ENCODE assay signal across 8 cellular contexts in the genomic region with DNA sequence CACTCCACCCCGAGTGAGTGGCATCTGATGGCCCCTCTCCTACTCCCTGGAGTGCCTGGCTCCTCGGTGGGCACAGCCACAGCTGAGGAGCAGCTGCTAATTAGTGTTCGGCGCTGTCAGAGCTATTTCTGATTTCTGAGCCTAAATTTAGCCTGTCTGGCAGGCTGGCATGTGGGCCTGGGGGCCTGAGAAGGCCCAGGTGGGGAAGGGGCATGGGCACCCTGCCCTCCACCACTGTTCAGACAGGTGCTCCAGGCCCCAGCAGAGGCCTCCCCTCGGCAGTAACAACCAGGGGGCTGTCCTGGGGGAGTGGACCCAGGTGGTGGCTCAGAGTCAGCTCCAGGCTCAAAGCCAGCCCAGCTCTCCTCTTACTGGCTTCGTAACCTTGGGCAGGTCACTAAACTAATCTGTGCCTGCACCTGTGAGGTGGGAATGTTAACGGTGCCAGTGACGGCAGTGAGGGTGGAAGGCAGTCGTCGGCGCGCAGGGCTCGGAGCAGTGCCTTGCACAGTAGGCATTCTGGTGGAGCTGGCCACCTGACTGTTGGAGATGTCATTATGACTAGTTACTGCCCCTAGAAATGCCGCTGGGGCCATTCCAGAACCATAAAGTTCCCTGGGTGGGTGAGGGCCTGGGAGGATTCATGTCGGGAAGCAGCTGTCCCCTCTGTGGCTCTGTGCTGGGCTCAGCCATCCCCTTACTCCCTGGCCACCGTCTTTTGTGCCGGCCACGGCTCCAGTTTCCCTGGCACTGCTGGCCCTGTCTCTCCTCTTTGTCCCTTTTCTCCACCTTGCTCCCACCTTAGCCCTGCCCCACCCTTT. TPM values are rescaled to one million over a fixed set of nuclear protein-coding genes. Genes with fewer than 3 reads are reported as not detected.
A peak's percentile ranks its signal among the peaks of the same experiment; 100 is the strongest.
DNase-seq lines count a peak whose midpoint lies in the region; ATAC-seq and TF ChIP-seq lines count a peak whose summit lies in the region.

No MANE protein-coding gene starts in this region.

- peaks cover 0 to 53% (median 39%) of the 10 kb centered on the region in 3 donors for H3K4me1 ChIP-seq in gastroesophageal sphincter

- WGBS in gastroesophageal sphincter (ENCODE audit: low coverage in 1 of 2), 2 donors = 75 to 90% methylated on average over 6 to 7 of the region's 18 CpGs

- peaks cover 18% of the 10 kb centered on the region for H3K27me3 ChIP-seq in gastroesophageal sphincter

- H3K9me3 Mint-ChIP-seq in T-helper 2 cell treated with Interferon-gamma antibody and Interleukin-4, amounts not matched to agents 5 μg/mL and 100 μg/mL, for 36 hours = no peaks in the 10 kb centered on the region
- H3K9me3 Mint-ChIP-seq in stimulated activated memory B cell treated with anti-CD40 and anti-IgM and Interleukin-4, amounts not matched to agents 10 μg/mL and 1 μg/mL and 100 μg/mL, for 72 hours = no peaks in the 10 kb centered on the region

- no peak for TF ChIP-seq POLR2A in gastroesophageal sphincter (IDR thresholded peaks at IDR 0.05)

- H3K9me3 ChIP-seq in gastroesophageal sphincter = no peaks in the 10 kb centered on the region

- peak overlapping the region; percentile 98 for H3K27ac Mint-ChIP-seq in T-helper 2 cell treated with Interferon-gamma antibody and Interleukin-4, amounts not matched to agents 5 μg/mL and 100 μg/mL, for 36 hours
- H3K27ac Mint-ChIP-seq in stimulated activated memory B cell treated with anti-CD40 and anti-IgM and Interleukin-4, amounts not matched to agents 10 μg/mL and 1 μg/mL and 100 μg/mL, for 72 hours = peak overlapping the region; percentile 97

- peaks cover 50% of the 10 kb centered on the region for H3K36me3 Mint-ChIP-seq in T-helper 2 cell treated with Interferon-gamma antibody and Interleukin-4, amounts not matched to agents 5 μg/mL and 100 μg/mL, for 36 hours (ENCODE audit: low read depth)
- peaks cover 14% of the 10 kb centered on the region for H3K36me3 Mint-ChIP-seq in stimulated activated memory B cell treated with anti-CD40 and anti-IgM and Interleukin-4, amounts not matched to agents 10 μg/mL and 1 μg/mL and 100 μg/mL, for 72 hours

- peak overlapping the region in 3 of 4 donors; percentile 76 to 86 (median 83) for H3K27ac ChIP-seq in gastroesophageal sphincter

- peaks cover 75% of the 10 kb centered on the region for H3K4me1 Mint-ChIP-seq in T-helper 2 cell treated with Interferon-gamma antibody and Interleukin-4, amounts not matched to agents 5 μg/mL and 100 μg/mL, for 36 hours (ENCODE audit: low read depth)
- H3K4me1 Mint-ChIP-seq in stimulated activated memory B cell treated with anti-CD40 and anti-IgM and Interleukin-4, amounts not matched to agents 10 μg/mL and 1 μg/mL and 100 μg/mL, for 72 hours = peaks cover 100% of the 10 kb centered on the region

- CTCF ChIA-PET in HEK293T (lab: Yijun Ruan, JAX) = interaction anchor here (0.5 to 5.0 kb wide), 4 partner anchors 8 to 93 kb away, joined by 3 to 30 read pairs (median 6); a partner anchor contains a TSS

- intact Hi-C loops in sciatic nerve (cut with DNase I) = no loop called here

- peak overlapping the region; percentile 99 for H3K4me3 Mint-ChIP-seq in T-helper 2 cell treated with Interferon-gamma antibody and Interleukin-4, amounts not matched to agents 5 μg/mL and 100 μg/mL, for 36 hours
- H3K4me3 Mint-ChIP-seq in stimulated activated memory B cell treated with anti-CD40 and anti-IgM and Interleukin-4, amounts not matched to agents 10 μg/mL and 1 μg/mL and 100 μg/mL, for 72 hours = peak overlapping the region; percentile 85

- no peaks in the 10 kb centered on the region for H3K36me3 ChIP-seq in gastroesophageal sphincter

- no peak for TF ChIP-seq EP300 in gastroesophageal sphincter (IDR thresholded peaks at IDR 0.05)

- no peak for TF ChIP-seq CTCF in gastroesophageal sphincter (IDR thresholded peaks at IDR 0.05)

- DNase-seq in HT1080 (ENCODE audit: low read depth) (peak; percentile 51), sciatic nerve (ENCODE audit: low spot score) (no peak), HEK293T (ENCODE audit: extremely low spot score) (no peak), activated gamma-delta T cell treated with Interleukin-2 at 50 U/mL for 16 hours (no peak)
- no peak for DNase-seq in T-helper 2 cell treated with Interferon-gamma antibody and Interleukin-4, amounts not matched to agents 5 μg/mL and 100 μg/mL, for 36 hours (ENCODE audit: low spot score)

- H3K27me3 Mint-ChIP-seq in T-helper 2 cell treated with Interferon-gamma antibody and Interleukin-4, amounts not matched to agents 5 μg/mL and 100 μg/mL, for 36 hours (ENCODE audit: low read depth) = no peaks in the 10 kb centered on the region
- no peaks in the 10 kb centered on the region for H3K27me3 Mint-ChIP-seq in stimulated activated memory B cell treated with anti-CD40 and anti-IgM and Interleukin-4, amounts not matched to agents 10 μg/mL and 1 μg/mL and 100 μg/mL, for 72 hours

- no peak for ATAC-seq in gastroesophageal sphincter
- no peak for ATAC-seq in stimulated activated memory B cell treated with anti-CD40 and anti-IgM and Interleukin-4, amounts not matched to agents 10 μg/mL and 1 μg/mL and 100 μg/mL, for 72 hours
- ATAC-seq in sciatic nerve = no peak
- ATAC-seq in GM18870 (IDR thresholded peaks at IDR 0.05; ENCODE audit: unreplicated experiment) = no peak

- no peak overlapping the region for H3K4me3 ChIP-seq in gastroesophageal sphincter

- POLR2A ChIA-PET in HEK293T (lab: Yijun Ruan, JAX) = interaction anchor here (0.8 to 1.4 kb wide), 3 partner anchors 9 to 79 kb away, joined by 4 to 7 read pairs (median 4); a partner anchor contains a TSS

TF ChIP-seq in HEK293T, 16 proteins besides CTCF, POLR2A, EP300 and RAD21:
- no peak for TF ChIP-seq ZNF384 (IDR thresholded peaks at IDR 0.05)
- no peak for TF ChIP-seq SP1 (IDR thresholded peaks at IDR 0.05)
- no peak for TF ChIP-seq SUZ12 (IDR thresholded peaks at IDR 0.05)
- TF ChIP-seq TARDBP (IDR thresholded peaks at IDR 0.05) = no peak
- no peak for TF ChIP-seq L3MBTL2 (conservative IDR thresholded peaks at IDR 0.05)
- no peak for TF ChIP-seq HDGF (IDR thresholded peaks at IDR 0.05; ENCODE audit: borderline replicate concordance)
- TF ChIP-seq, protein P1, sequence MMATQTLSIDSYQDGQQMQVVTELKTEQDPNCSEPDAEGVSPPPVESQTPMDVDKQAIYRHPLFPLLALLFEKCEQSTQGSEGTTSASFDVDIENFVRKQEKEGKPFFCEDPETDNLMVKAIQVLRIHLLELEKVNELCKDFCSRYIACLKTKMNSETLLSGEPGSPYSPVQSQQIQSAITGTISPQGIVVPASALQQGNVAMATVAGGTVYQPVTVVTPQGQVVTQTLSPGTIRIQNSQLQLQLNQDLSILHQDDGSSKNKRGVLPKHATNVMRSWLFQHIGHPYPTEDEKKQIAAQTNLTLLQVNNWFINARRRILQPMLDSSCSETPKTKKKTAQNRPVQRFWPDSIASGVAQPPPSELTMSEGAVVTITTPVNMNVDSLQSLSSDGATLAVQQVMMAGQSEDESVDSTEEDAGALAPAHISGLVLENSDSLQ (IDR thresholded peaks at IDR 0.05) = no peak
- no peak for TF ChIP-seq FOXM1 (IDR thresholded peaks at IDR 0.05; ENCODE audit: borderline replicate concordance)
- no peak for TF ChIP-seq FOXA1 (IDR thresholded peaks at IDR 0.05)
- TF ChIP-seq FOXK2 (IDR thresholded peaks at IDR 0.05) = no peak

RNA-seq across cellular contexts. Expression of a gene that starts 6.6 kb away (rescaled TPM):
- total RNA-seq in HT1080 (2014; rRNA removed; shearing (Covaris generic)) = 41.4 and 64.3 TPM in 2 replicates
- polyA plus RNA-seq in HT1080 (2015; cell fraction: cytosol; rRNA removed) = 102 and 122 TPM in 2 replicates
- 181 and 205 TPM in 2 replicates for polyA plus RNA-seq in HT1080 (2015; cell fraction: nucleus; rRNA removed)
- total RNA-seq in gastroesophageal sphincter (10 to 100 TPM; 12.0 to 21.9 (median 14.9) TPM), sciatic nerve (39.6 TPM)

RNA-seq across cellular contexts. Expression of a gene that starts 33.6 kb away (rescaled TPM):
- not detected in 2 replicates for total RNA-seq in HT1080 (2014; rRNA removed; shearing (Covaris generic))
- polyA plus RNA-seq in HT1080 (2015; cell fraction: cytosol; rRNA removed) = not detected in 2 replicates
- polyA plus RNA-seq in HT1080 (2015; cell fraction: nucleus; rRNA removed) = not detected in 2 replicates
- not detected for total RNA-seq in gastroesophageal sphincter
- total RNA-seq in sciatic nerve = not detected
